14 cellular contexts compared by ENCODE assay signal in genomic region chr1:39507230-39507928, GRCh38. TPM values are rescaled to one million over a fixed set of nuclear protein-coding genes. Genes with fewer than 3 reads are reported as not detected.
DNase-seq lines count a peak whose midpoint lies in the region; ATAC-seq, FAIRE-seq and TF ChIP-seq lines count a peak whose summit lies in the region.
"Had no signal": no experiment of that assay in that cellular context is flagged by ENCODE, and none has a peak within 500 bp of the region (broad histone marks: within the 10 kb centered on the region; RNA-seq: fewer than 3 reads in every experiment).

No MANE protein-coding gene starts in this region.

- no peak for TF ChIP-seq POLR2A in A549 (IDR thresholded peaks at IDR 0.05; ENCODE audit: low read length)

- H3K9me2 ChIP-seq in PC-3 (replicated peaks; ENCODE audit: low read length), result no peaks in the 10 kb centered on the region

- H3K4me1 ChIP-seq in A549, result no peaks in the 10 kb centered on the region
- no peaks in the 10 kb centered on the region for H3K4me1 ChIP-seq in PC-3 (ENCODE audit: insufficient read depth, low read length)
- H3K4me1 ChIP-seq: tibial artery had no signal

- no peak overlapping the region for H3K9ac ChIP-seq in PC-3 (ENCODE audit: low read length)

- no peaks in the 10 kb centered on the region for H3K9me3 ChIP-seq in A549
- H3K9me3 ChIP-seq in PC-3 (ENCODE audit: low read length), result no peaks in the 10 kb centered on the region
- H3K9me3 ChIP-seq: esophagus muscularis mucosa, tibial artery had no signal

- DNase-seq in A549 (ENCODE audit: low read depth in 1 of 2, low spot score in 1 of 2), result no peak
- peak; percentile 27 for DNase-seq in PC-3
- DNase-seq in fibroblast of villous mesenchyme (ENCODE audit: low read depth), result no peak
- DNase-seq in MV-4-11 (lab: John Stamatoyannopoulos, UW), result no peak
- DNase-seq: activated naive CD4-positive, alpha-beta T cell treated with Interleukin-2 at 50 U/mL for 16 hours; CD4-positive, alpha-beta T cell; NCI-H187 treated with DMSO at 0.1 percent for 48 hours; tibial artery had no signal

- no peak overlapping the region for H3K4me3 ChIP-seq in A549
- no peak overlapping the region for H3K4me3 ChIP-seq in PC-3 (ENCODE audit: low read length)
- H3K4me3 ChIP-seq in fibroblast of villous mesenchyme (ENCODE audit: low read depth, low read length), result no peak overlapping the region
- H3K4me3 ChIP-seq: esophagus muscularis mucosa, tibial artery had no signal

- no peak overlapping the region for H2AFZ ChIP-seq in PC-3 (ENCODE audit: low read length)

- no peaks in the 10 kb centered on the region for H4K20me1 ChIP-seq in PC-3 (ENCODE audit: low read length)

- intact Hi-C loops in PC-3 (cut with micrococcal nuclease), result no loop called here

- H3K36me3 ChIP-seq in PC-3 (ENCODE audit: low read depth, low read length), result no peaks in the 10 kb centered on the region
- H3K36me3 ChIP-seq: esophagus muscularis mucosa, tibial artery had no signal

- no peak overlapping the region for H3K4me2 ChIP-seq in A549
- no peak overlapping the region for H3K4me2 ChIP-seq in PC-3 (ENCODE audit: low read length)

- no peak overlapping the region for H3K27ac ChIP-seq in A549
- no peak overlapping the region for H3K27ac ChIP-seq in PC-3 (ENCODE audit: low read length)
- H3K27ac ChIP-seq: esophagus muscularis mucosa, tibial artery had no signal

- CTCF ChIA-PET in A549 (lab: Yijun Ruan, JAX), result interaction anchor here (0.6 kb wide), 1 partner anchor 38 kb away, joined by 3 read pairs; no protein-coding TSS in a partner anchor
- CTCF ChIA-PET in PC-3 (lab: Charles Lee), result no interaction called here

- H3F3A ChIP-seq in PC-3 (ENCODE audit: low read length, unreplicated experiment), result no peaks in the 10 kb centered on the region

- TF ChIP-seq CTCF in A549 (IDR thresholded peaks at IDR 0.05) (no peak; the same call in 2 of the 3 replicates), GM12873 (IDR thresholded peaks at IDR 0.05; ENCODE audit: insufficient read depth, low read depth, low read length, missing control alignments) (peak; percentile 1), PC-3 (conservative IDR thresholded peaks at IDR 0.05; ENCODE audit: low read depth, low read length) (peak; percentile 49), fibroblast of villous mesenchyme (IDR thresholded peaks at IDR 0.05; ENCODE audit: insufficient read depth, low read depth, low read length) (peak; percentile 38)

- POLR2A ChIA-PET in A549 (lab: Yijun Ruan, JAX), result no interaction called here
- POLR2A ChIA-PET in PC-3 (lab: Charles Lee; ENCODE audit: unreplicated experiment), result no interaction called here

- no TSS peak for BruUV-seq in PC-3 (replicated peaks; lab: Mats Ljungman, UMichigan)

- 82% methylated on average over 12 of the region's 14 CpGs for WGBS in A549 (ENCODE audit: missing lambda C conversion rate)

- ATAC-seq in A549 (peak; percentile 40 to 76; a peak in 3 of 6 replicates), PC-3 (peak; percentile 61; the same call in 1 of the 2 replicates), GM21576 (IDR thresholded peaks at IDR 0.05; ENCODE audit: unreplicated experiment) (no peak), GM21529 (IDR thresholded peaks at IDR 0.05; ENCODE audit: unreplicated experiment) (no peak), GM19452 (IDR thresholded peaks at IDR 0.05; ENCODE audit: unreplicated experiment) (no peak)

- H3K79me2 ChIP-seq in PC-3 (ENCODE audit: low read length), result no peaks in the 10 kb centered on the region

- no peaks in the 10 kb centered on the region for H3K27me3 ChIP-seq in PC-3 (ENCODE audit: low read length)
- H3K27me3 ChIP-seq: esophagus muscularis mucosa, tibial artery had no signal

- no peak for FAIRE-seq in A549 (lab: Jason Lieb, UNC)
- FAIRE-seq: GM19239 had no signal

- TF ChIP-seq RAD21 in A549 (conservative IDR thresholded peaks at IDR 0.05 in 1 of 2, IDR thresholded peaks at IDR 0.05 in 1 of 2), result no peak; a peak in 1 of 5 replicates

- TF ChIP-seq EP300 in A549 (IDR thresholded peaks at IDR 0.05), result no peak

TF ChIP-seq in A549, 52 proteins besides CTCF, POLR2A, EP300 and RAD21:
- TF ChIP-seq SMC3 (IDR thresholded peaks at IDR 0.05), result 0 out of 3 replicates have a peak, but pooled peaks have one; percentile 14
- TF ChIP-seq, protein P1, sequence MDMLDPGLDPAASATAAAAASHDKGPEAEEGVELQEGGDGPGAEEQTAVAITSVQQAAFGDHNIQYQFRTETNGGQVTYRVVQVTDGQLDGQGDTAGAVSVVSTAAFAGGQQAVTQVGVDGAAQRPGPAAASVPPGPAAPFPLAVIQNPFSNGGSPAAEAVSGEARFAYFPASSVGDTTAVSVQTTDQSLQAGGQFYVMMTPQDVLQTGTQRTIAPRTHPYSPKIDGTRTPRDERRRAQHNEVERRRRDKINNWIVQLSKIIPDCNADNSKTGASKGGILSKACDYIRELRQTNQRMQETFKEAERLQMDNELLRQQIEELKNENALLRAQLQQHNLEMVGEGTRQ (IDR thresholded peaks at IDR 0.05), result no peak

RNA-seq across cellular contexts. Expression of gene BMP8A, which starts 15.9 kb away (rescaled TPM):
- polyA plus RNA-seq in A549 (2011; rRNA removed), result 0.08 TPM in 1 of 2 replicates, not detected in the other
- polyA plus RNA-seq in A549 (2012; cell fraction: cytosol; rRNA removed), result 0.33 and 0.41 TPM in 2 replicates
- 0.15 and 0.43 TPM in 2 replicates for polyA plus RNA-seq in A549 (2012; cell fraction: nucleus; rRNA removed)
- 0.13 to 0.22 TPM in 2 of 3 replicates, not detected in the other for polyA plus RNA-seq in A549 (2017; fragmentation: RNase III; extraction: RNeasy Plus Mini Kit Qiagen cat#74134 plus additional on column Dnase treatment)
- 0.19 TPM in 1 of 2 replicates, not detected in the other for polyA minus RNA-seq in A549 (2011; rRNA and poly(A)+ RNA removed)
- total RNA-seq in PC-3 (2014; rRNA removed), result 0.11 TPM in 1 of 2 replicates, not detected in the other
- 0.97 and 1.7 TPM in 2 replicates for total RNA-seq in fibroblast of villous mesenchyme
- total RNA-seq: CD4-positive, alpha-beta T cell had no signal

Comparison
In these comparisons a context has a peak if more than half of its experiments do, and no peak if none do; other contexts are left out.
1. ATAC-seq: peak in A549 (2 of 2) and PC-3 (single experiment); none in GM21576 (single experiment), GM21529 (single experiment) and GM19452 (single experiment).